8 cellular contexts compared by ENCODE assay signal in genomic region chr16:3171181-3171854, GRCh38. TPM values are rescaled to one million over a fixed set of nuclear protein-coding genes. Genes with fewer than 3 reads are reported as not detected.
DNase-seq lines count a peak whose midpoint lies in the region; ATAC-seq and TF ChIP-seq lines count a peak whose summit lies in the region.

No MANE protein-coding gene starts in this region.

- 13% methylated on average over 35 of the region's 35 CpGs for WGBS in prostate gland

- DNase-seq in activated gamma-delta T cell treated with Interleukin-2 at 50 U/mL for 16 hours: peak; percentile 57
- no peak for DNase-seq in activated gamma-delta T cell (lab: John Stamatoyannopoulos, UW)
- DNase-seq in activated CD4-positive, alpha-beta T cell treated with anti-CD3 and anti-CD28 coated beads for 48 hours: peak; percentile 67
- DNase-seq in germinal center (ENCODE audit: low spot score): peak; percentile 19
- DNase-seq in stimulated activated CD8-positive, alpha-beta memory T cell treated with anti-CD3 and anti-CD28 coated beads, Interleukin-7, amount 100 ng/mL, for 48 hours (ENCODE audit: extremely low read depth in 1 of 2, low read depth in 1 of 2): peak; percentile 52 to 61
- no peak for DNase-seq in prostate gland (ENCODE audit: low spot score)
- DNase-seq in NCI-H187 treated with DMSO at 0.1 percent for 48 hours (lab: John Stamatoyannopoulos, UW): no peak
- DNase-seq in omental fat pad (ENCODE audit: low spot score): no peak

- peaks cover 29% of the 10 kb centered on the region for H3K27me3 ChIP-seq in prostate gland (replicated peaks; ENCODE audit: insufficient read depth)

- H3K27ac ChIP-seq in prostate gland: no peak overlapping the region

- no peak for TF ChIP-seq POLR2A in prostate gland (IDR thresholded peaks at IDR 0.05)

- intact Hi-C loops in prostate gland (cut with DNase I): no loop called here

- no peaks in the 10 kb centered on the region for H3K9me3 ChIP-seq in prostate gland

- no peak overlapping the region for H3K4me3 ChIP-seq in prostate gland

- ATAC-seq in omental fat pad (ENCODE audit: low FRiP score): no peak

- H3K4me1 ChIP-seq in prostate gland (replicated peaks): peaks cover 6% of the 10 kb centered on the region

- no peaks in the 10 kb centered on the region for H3K36me3 ChIP-seq in prostate gland

- TF ChIP-seq CTCF in prostate gland (IDR thresholded peaks at IDR 0.05) (no peak), omental fat pad (IDR thresholded peaks at IDR 0.05) (no peak)

RNA-seq across cellular contexts. Expression of gene OR1F1, which starts 16.7 kb away (rescaled TPM):
- total RNA-seq in prostate gland (not detected), omental fat pad (not detected)

RNA-seq across cellular contexts. Expression of gene ZNF213, which starts 36.5 kb away (rescaled TPM):
- total RNA-seq in prostate gland (10 to 100 TPM; 18.4 to 28.1 TPM), omental fat pad (1 to 10 TPM; 1.8 to 4.1 (median 3.6) TPM)

RNA-seq across cellular contexts. Expression of gene ZNF205, which starts 58.9 kb away (rescaled TPM):
- total RNA-seq in prostate gland: 10 to 100 TPM; 20.9 to 27.0 TPM
- 10 to 100 TPM in 2 of 4 donors, 1 to 10 TPM in 2; 7.1 to 16.1 (median 9.7) TPM for total RNA-seq in omental fat pad

Comparison
In these comparisons a context has a peak if more than half of its experiments do, and no peak if none do; other contexts are left out.
1. DNase-seq: peak in activated gamma-delta T cell treated with Interleukin-2 at 50 U/mL for 16 hours (single experiment), activated CD4-positive, alpha-beta T cell treated with anti-CD3 and anti-CD28 coated beads for 48 hours (single experiment), germinal center (single experiment) and stimulated activated CD8-positive, alpha-beta memory T cell treated with anti-CD3 and anti-CD28 coated beads, Interleukin-7, amount 100 ng/mL, for 48 hours (2 of 2); none in activated gamma-delta T cell (single experiment), prostate gland (single experiment), NCI-H187 treated with DMSO at 0.1 percent for 48 hours (single experiment) and omental fat pad (single experiment).